Comparison of ENCODE assay signal across 7 cellular contexts in the genomic region with DNA sequence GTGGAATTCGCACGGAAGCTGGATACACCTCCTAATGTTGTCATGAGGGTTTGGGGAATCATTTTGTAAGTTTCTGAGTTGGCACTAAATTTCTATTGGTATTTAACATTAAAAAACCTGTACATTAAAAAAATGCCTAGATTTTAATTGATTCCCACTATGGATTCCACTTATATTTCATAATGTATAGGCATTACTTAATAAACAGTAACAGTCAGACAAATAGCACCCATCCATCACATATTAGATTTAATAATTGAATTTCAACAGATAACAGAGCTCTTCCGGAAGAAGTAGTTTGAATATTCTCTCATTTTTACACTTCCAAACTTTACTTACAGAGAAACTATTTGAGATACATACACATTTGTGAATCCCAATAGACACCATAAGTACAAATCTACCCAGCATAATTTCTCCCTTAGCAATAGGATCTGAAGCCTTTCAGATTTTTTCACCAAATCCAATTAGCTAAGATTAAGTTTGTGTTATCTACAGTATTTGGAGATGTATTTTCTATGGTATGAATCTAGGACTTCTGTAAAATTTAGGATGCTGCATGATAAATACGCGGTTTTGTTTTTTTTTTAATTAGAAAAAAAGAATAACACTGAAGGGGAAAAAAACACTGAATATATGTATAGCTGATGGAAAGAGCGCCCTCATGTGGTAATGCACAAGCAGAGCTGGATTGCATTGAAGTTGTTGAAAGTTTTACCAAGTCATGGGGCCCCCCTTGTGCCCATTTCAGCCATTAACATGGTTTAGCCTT. TPM values are rescaled to one million over a fixed set of nuclear protein-coding genes. Genes with fewer than 3 reads are reported as not detected.
DNase-seq lines count a peak whose midpoint lies in the region; ATAC-seq, FAIRE-seq and TF ChIP-seq lines count a peak whose summit lies in the region.

No MANE protein-coding gene starts in this region.

- 28 to 48% (median 33%) methylated on average over 6 of the region's 6 CpGs for WGBS in small intestine, 3 donors

- peak; percentile 81 for ATAC-seq in GM19452 (IDR thresholded peaks at IDR 0.05; ENCODE audit: unreplicated experiment)
- peak; percentile 75 for ATAC-seq in HG03457 (IDR thresholded peaks at IDR 0.05; ENCODE audit: unreplicated experiment)
- no peak for ATAC-seq in HG03039 (IDR thresholded peaks at IDR 0.05; ENCODE audit: unreplicated experiment)

- peak in 4 of 6 experiments; percentile 29 to 55 (median 52) for TF ChIP-seq CTCF in Peyer's patch (IDR thresholded peaks at IDR 0.05)

- DNase-seq in ELR (ENCODE audit: low read depth): peak; percentile 64
- peak in 1 of 3 donors; percentile 45 for DNase-seq in Peyer's patch
- peak; percentile 38 for DNase-seq in fibroblast of gingiva (ENCODE audit: low read depth)
- peak; percentile 13 for DNase-seq in small intestine

- H3K27me3 ChIP-seq in Peyer's patch: no peaks in the 10 kb centered on the region
- H3K27me3 ChIP-seq in small intestine (ENCODE audit: control insufficient read depth in 2 of 2, insufficient read depth in 2 of 2, low read length in 2 of 2): no peaks in the 10 kb centered on the region

- H3K36me3 ChIP-seq in Peyer's patch: no peaks in the 10 kb centered on the region
- H3K36me3 ChIP-seq in small intestine (ENCODE audit: control insufficient read depth in 2 of 2, insufficient read depth in 2 of 2, low read length in 2 of 2): no peaks in the 10 kb centered on the region

- no peak overlapping the region for H3K4me3 ChIP-seq in Peyer's patch
- H3K4me3 ChIP-seq in small intestine (ENCODE audit: low read depth in 1 of 2, low read length in 2 of 2): no peak overlapping the region

- H3K27ac ChIP-seq in Peyer's patch (no peak overlapping the region), small intestine (ENCODE audit: low read depth in 1 of 2, low read length in 1 of 2) (no peak overlapping the region)

- H3K4me1 ChIP-seq in Peyer's patch (no peaks in the 10 kb centered on the region), small intestine (ENCODE audit: control insufficient read depth in 2 of 2, insufficient read depth in 1 of 2, low read depth in 1 of 2, low read length in 1 of 2) (no peaks in the 10 kb centered on the region)

- no peak for FAIRE-seq in small intestine (lab: Jason Lieb, UNC)

- no peaks in the 10 kb centered on the region for H3K9me3 ChIP-seq in Peyer's patch
- H3K9me3 ChIP-seq in small intestine (ENCODE audit: control insufficient read depth, low read depth): no peaks in the 10 kb centered on the region

- TF ChIP-seq POLR2A in Peyer's patch (IDR thresholded peaks at IDR 0.05): no peak

RNA-seq across cellular contexts. Expression of a gene that starts 12.2 kb away (rescaled TPM):
- not detected for total RNA-seq in Peyer's patch
- 1 to 10 TPM in 1 of 3 donors, under 1 TPM in 1, not detected in 1; 0.89 to 1.7 TPM for polyA plus RNA-seq in small intestine

RNA-seq across cellular contexts. Expression of a gene that starts 29.3 kb away (rescaled TPM):
- total RNA-seq in Peyer's patch: not detected
- polyA plus RNA-seq in small intestine: under 1 TPM in 1 of 3 donors, not detected in 2; 0.03 TPM

RNA-seq across cellular contexts. Expression of a gene that starts 42.6 kb away (rescaled TPM):
- 10 to 100 TPM in 1 of 4 donors, 1 to 10 TPM in 1, not detected in 2; 2.4 to 36.3 TPM for total RNA-seq in Peyer's patch
- polyA plus RNA-seq in small intestine: 10 to 100 TPM in 1 of 3 donors, not detected in 2; 15.1 TPM

RNA-seq across cellular contexts. Expression of a gene that starts 59.0 kb away (rescaled TPM):
- total RNA-seq in Peyer's patch: not detected
- not detected for polyA plus RNA-seq in small intestine
